In genomic region chr3:114400369-114400768, GRCh38 we compare ENCODE assay signal across 1 cellular context.
TF ChIP-seq lines count a peak whose summit lies in the region.

No MANE protein-coding gene starts in this region.

TF ChIP-seq in HCT116, 20 proteins besides CTCF, POLR2A, EP300 and RAD21 (continued from another document):
- TF ChIP-seq YY1 (IDR thresholded peaks at IDR 0.05; ENCODE audit: extremely low read depth, insufficient replicate concordance, low read depth, low read length), result no peak
- no peak for TF ChIP-seq ATF3 (IDR thresholded peaks at IDR 0.05)
- no peak for TF ChIP-seq ZNF274 (IDR thresholded peaks at IDR 0.05; ENCODE audit: low read depth, low read length)
- TF ChIP-seq MAX (IDR thresholded peaks at IDR 0.05), result no peak
